17 cellular contexts compared by ENCODE assay signal in the genomic region with DNA sequence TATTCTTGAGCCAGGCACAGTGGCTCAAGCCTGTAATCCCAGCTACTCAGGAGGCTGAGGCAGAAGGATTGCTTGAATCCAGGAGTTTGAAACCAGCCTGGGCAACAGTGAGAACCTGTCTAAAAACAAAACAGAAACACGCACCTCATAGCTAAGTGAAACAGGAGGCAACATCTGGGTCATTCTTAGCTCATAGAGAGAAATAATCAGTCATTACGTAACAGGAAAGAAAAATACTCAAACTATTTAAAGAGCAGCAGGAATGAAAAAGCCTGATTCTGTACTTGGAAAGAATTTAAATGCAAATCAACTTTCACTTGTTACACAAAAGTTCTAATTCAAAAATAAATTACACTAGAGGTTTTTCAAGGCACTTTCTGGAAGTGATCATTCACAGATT. TPM values are rescaled to one million over a fixed set of nuclear protein-coding genes. Genes with fewer than 3 reads are reported as not detected.
DNase-seq lines count a peak whose midpoint lies in the region; ATAC-seq and TF ChIP-seq lines count a peak whose summit lies in the region.
"Had no signal": no experiment of that assay in that cellular context is flagged by ENCODE, and none has a peak within 500 bp of the region (broad histone marks: within the 10 kb centered on the region; RNA-seq: fewer than 3 reads in every experiment).

No MANE protein-coding gene starts in this region.

- H3K27me3 ChIP-seq in AG04450 (ENCODE audit: control insufficient read depth, insufficient read depth, low read length): no peaks in the 10 kb centered on the region
- no peaks in the 10 kb centered on the region for H3K27me3 ChIP-seq in GM23338 (ENCODE audit: insufficient read depth)
- H3K27me3 ChIP-seq in smooth muscle cell (ENCODE audit: low read depth): no peaks in the 10 kb centered on the region
- H3K27me3 ChIP-seq: neutrophil had no signal

- H3F3A ChIP-seq in GM23338 (replicated peaks; ENCODE audit: low read depth) (no peaks in the 10 kb centered on the region), smooth muscle cell (ENCODE audit: low read depth) (peaks cover 12% of the 10 kb centered on the region)

- no peaks in the 10 kb centered on the region for H3K9me2 ChIP-seq in GM23338 (ENCODE audit: insufficient read depth)
- no peaks in the 10 kb centered on the region for H3K9me2 ChIP-seq in OCI-LY7 (ENCODE audit: insufficient read depth, low read length)

- TF ChIP-seq CTCF in AG04450 (IDR thresholded peaks at IDR 0.05; ENCODE audit: low read depth, low read length) (no peak), GM23338 (conservative IDR thresholded peaks at IDR 0.05; ENCODE audit: low read depth in 2 of 2) (no peak), OCI-LY7 (conservative IDR thresholded peaks at IDR 0.05; ENCODE audit: low read length) (no peak), smooth muscle cell (IDR thresholded peaks at IDR 0.05; ENCODE audit: borderline replicate concordance, insufficient read depth, poor library complexity, severe bottlenecking) (no peak)

- no peak overlapping the region for H3K4me3 Mint-ChIP-seq in GM23338

- intact Hi-C loops in OCI-LY7 (cut with micrococcal nuclease; ENCODE audit: unreplicated experiment): loop anchor here (10.0 kb wide), 1 partner anchor 295 kb away; the partner anchor contains the start of gene CA4

- H3K9me3 Mint-ChIP-seq in GM23338: peaks cover 10% of the 10 kb centered on the region; the same call in 2 of the 3 replicates

- H3K27me3 Mint-ChIP-seq in GM23338 (ENCODE audit: insufficient read depth, low read depth, poor library complexity): peaks cover 4% of the 10 kb centered on the region

- no peaks in the 10 kb centered on the region for H3K36me3 Mint-ChIP-seq in GM23338 (ENCODE audit: low read depth)

- CTCF ChIA-PET in AG04450 (lab: Charles Lee) (interaction anchor here (1.0 to 1.5 kb wide), 4 partner anchors 199 to 299 kb away, joined by 5 to 8 read pairs (median 6); no protein-coding TSS in a partner anchor), OCI-LY7 (lab: Charles Lee; ENCODE audit: unreplicated experiment) (no interaction called here)

- H3K4me3 ChIP-seq in AG04450 (ENCODE audit: low read depth, low read length): no peak overlapping the region
- no peak overlapping the region for H3K4me3 ChIP-seq in GM23338
- no peak overlapping the region for H3K4me3 ChIP-seq in OCI-LY7 (ENCODE audit: low read depth, low read length, poor library complexity, severe bottlenecking)
- H3K4me3 ChIP-seq in smooth muscle cell: no peak overlapping the region

- peak overlapping the region; percentile 12; the same call in 1 of the 2 replicates for H2AFZ ChIP-seq in GM23338
- peak overlapping the region; percentile 61; the same call in 1 of the 2 replicates for H2AFZ ChIP-seq in OCI-LY7 (ENCODE audit: low read length)
- no peak overlapping the region for H2AFZ ChIP-seq in smooth muscle cell (ENCODE audit: low read depth)

- no peaks in the 10 kb centered on the region for H3K9me3 ChIP-seq in AG04450 (ENCODE audit: control insufficient read depth, insufficient read depth, low read length)
- no peaks in the 10 kb centered on the region for H3K9me3 ChIP-seq in OCI-LY7 (ENCODE audit: low read length)
- no peaks in the 10 kb centered on the region for H3K9me3 ChIP-seq in smooth muscle cell (replicated peaks; ENCODE audit: low read depth)
- H3K9me3 ChIP-seq: neutrophil had no signal

- H3K4me2 ChIP-seq in GM23338 (peak overlapping the region; percentile 56), OCI-LY7 (ENCODE audit: low read length) (no peak overlapping the region), smooth muscle cell (no peak overlapping the region)

- peak overlapping the region; percentile 60 for H3K27ac Mint-ChIP-seq in GM23338

- H4K20me1 ChIP-seq in GM23338 (replicated peaks; ENCODE audit: insufficient read depth) (no peaks in the 10 kb centered on the region), OCI-LY7 (ENCODE audit: insufficient read depth, low read length) (no peaks in the 10 kb centered on the region), smooth muscle cell (ENCODE audit: low read depth) (no peaks in the 10 kb centered on the region)

- ATAC-seq in GM23338: no peak
- ATAC-seq in HG03354 (IDR thresholded peaks at IDR 0.05; ENCODE audit: poor library complexity, severe bottlenecking, unreplicated experiment): no peak

- H3K4me1 ChIP-seq in GM23338 (ENCODE audit: insufficient read depth) (peaks cover 6% of the 10 kb centered on the region; the same call in 1 of the 2 replicates), OCI-LY7 (ENCODE audit: insufficient read depth, low read length, poor library complexity, severe bottlenecking) (no peaks in the 10 kb centered on the region), smooth muscle cell (ENCODE audit: low read depth) (peaks cover 8% of the 10 kb centered on the region)

- POLR2A ChIA-PET in AG04450 (lab: Yijun Ruan, JAX) (interaction anchor here (0.5 to 0.7 kb wide), 2 partner anchors 180 to 625 kb away, joined by 3 to 4 read pairs; no protein-coding TSS in a partner anchor), OCI-LY7 (lab: Charles Lee) (interaction anchor here (1.0 kb wide), 1 partner anchor 301 kb away, joined by 3 read pairs; no protein-coding TSS in a partner anchor)

- H3K4me1 Mint-ChIP-seq in GM23338: peaks cover 5% of the 10 kb centered on the region

- H3K36me3 ChIP-seq in GM23338 (ENCODE audit: insufficient read depth): no peaks in the 10 kb centered on the region
- no peaks in the 10 kb centered on the region for H3K36me3 ChIP-seq in OCI-LY7 (ENCODE audit: insufficient read depth, low read length)
- H3K36me3 ChIP-seq in smooth muscle cell (ENCODE audit: low read depth): no peaks in the 10 kb centered on the region
- H3K36me3 ChIP-seq: neutrophil had no signal

- no peak overlapping the region for H3K9ac ChIP-seq in smooth muscle cell (ENCODE audit: low read depth)

- no peaks in the 10 kb centered on the region for H3K79me2 ChIP-seq in GM23338 (replicated peaks; ENCODE audit: insufficient read depth)
- no peaks in the 10 kb centered on the region for H3K79me2 ChIP-seq in OCI-LY7 (ENCODE audit: insufficient read depth, low read depth, low read length)
- H3K79me2 ChIP-seq in smooth muscle cell (ENCODE audit: low read depth): no peaks in the 10 kb centered on the region

- DNase-seq in AG04450 (ENCODE audit: low read depth, low spot score) (no peak), GM23338 (ENCODE audit: low spot score) (no peak), OCI-LY7 (ENCODE audit: low spot score) (no peak), epithelial cell of prostate (ENCODE audit: low read depth, low spot score) (no peak), NCI-H1417 treated with DMSO at 0.1 percent for 48 hours (lab: John Stamatoyannopoulos, UW) (no peak), smooth muscle cell (lab: John Stamatoyannopoulos, UW; ENCODE audit: unreplicated experiment) (no peak), hippocampal formation (lab: John Stamatoyannopoulos, UW) (no peak)
- DNase-seq: activated T-cell treated with anti-CD3 and anti-CD28 coated beads for 4 hours; amygdala; effector memory CD4-positive, alpha-beta T cell; NCI-H345; Right ventricle myocardium superior; stimulated activated CD4-positive, alpha-beta T cell treated with anti-CD3 and anti-CD28 coated beads, Interleukin-15, amount 100 ng/mL, for 24 hours had no signal

- BruUV-seq in OCI-LY7 (replicated peaks; lab: Mats Ljungman, UMichigan): no TSS peak

- peak overlapping the region; percentile 3 for H3K27ac ChIP-seq in AG04450 (ENCODE audit: low read depth, low read length)
- no peak overlapping the region for H3K27ac ChIP-seq in GM23338 (ENCODE audit: low read depth)
- H3K27ac ChIP-seq in OCI-LY7 (ENCODE audit: low read depth, low read length, poor library complexity, severe bottlenecking): no peak overlapping the region
- H3K27ac ChIP-seq in epithelial cell of prostate: peak overlapping the region; percentile 36
- H3K27ac ChIP-seq in smooth muscle cell (ENCODE audit: low read depth): no peak overlapping the region
- H3K27ac ChIP-seq: neutrophil had no signal

- 75% methylated on average over 2 of the region's 2 CpGs for WGBS in smooth muscle cell (ENCODE audit: low lambda C conversion rate)

TF ChIP-seq in GM23338, 12 proteins besides CTCF, POLR2A, EP300 and RAD21 (continues in another document):
- TF ChIP-seq EZH2phosphoT487 (IDR thresholded peaks at IDR 0.05; ENCODE audit: unreplicated experiment): no peak
- no peak for TF ChIP-seq ZNF331 (CRISPR knock-in tag; IDR thresholded peaks at IDR 0.05; ENCODE audit: low read depth)
- TF ChIP-seq CREB1 (CRISPR knock-in tag; IDR thresholded peaks at IDR 0.05; ENCODE audit: low read depth): no peak
- no peak for TF ChIP-seq ZNF114 (CRISPR knock-in tag; IDR thresholded peaks at IDR 0.05)
- TF ChIP-seq NANOG (IDR thresholded peaks at IDR 0.05; ENCODE audit: borderline replicate concordance): no peak

RNA-seq across cellular contexts. Expression of gene CHCT1, which starts 17.2 kb away (rescaled TPM):
- not detected in 2 replicates for polyA plus RNA-seq in AG04450 (2011; rRNA removed)
- not detected in 2 replicates for polyA minus RNA-seq in AG04450 (2011; rRNA and poly(A)+ RNA removed)
- total RNA-seq in GM23338 (2014; rRNA removed; shearing (Covaris generic)): not detected in 2 replicates
- polyA plus RNA-seq in GM23338 (2016; fragmentation: Nextera tagmentation; extraction: Ambion mirVana): 0.61 TPM in 1 of 2 replicates, not detected in the other
- total RNA-seq in OCI-LY7 (2014; rRNA removed; shearing (Covaris generic)): not detected in 2 replicates
- total RNA-seq in OCI-LY7 (2022): not detected in 2 replicates
- not detected in 2 replicates for total RNA-seq in smooth muscle cell
- 0.76 TPM in 1 of 2 replicates, not detected in the other for polyA plus RNA-seq in smooth muscle cell
- total RNA-seq: Daoy, Right ventricle myocardium superior, ureter had no signal

RNA-seq across cellular contexts. Expression of gene USP32, which starts 47.6 kb away (rescaled TPM):
- polyA plus RNA-seq in AG04450 (2011; rRNA removed) (40.7 and 42.6 TPM in 2 replicates), GM23338 (2016; fragmentation: Nextera tagmentation; extraction: Ambion mirVana) (43.6 and 44.3 TPM in 2 replicates), smooth muscle cell (8.6 and 10.5 TPM in 2 replicates)
- 43.6 and 60.7 TPM in 2 replicates for polyA minus RNA-seq in AG04450 (2011; rRNA and poly(A)+ RNA removed)
- total RNA-seq in GM23338 (2014; rRNA removed; shearing (Covaris generic)): 124 and 129 TPM in 2 replicates
- total RNA-seq in OCI-LY7 (2014; rRNA removed; shearing (Covaris generic)): 13.7 and 16.9 TPM in 2 replicates
- total RNA-seq in OCI-LY7 (2022) (28.0 and 28.8 TPM in 2 replicates), smooth muscle cell (21.7 and 36.1 TPM in 2 replicates)

Comparison
In these comparisons a context has a peak if more than half of its experiments do, and no peak if none do; other contexts are left out.
1. H3K27ac ChIP-seq: peak in AG04450 (single experiment) and epithelial cell of prostate (single experiment); none in GM23338 (single experiment), OCI-LY7 (single experiment) and smooth muscle cell (single experiment).